Comparison of ENCODE assay signal across 9 cellular contexts in genomic region chr7:17234398-17235021, GRCh38.
DNase-seq lines count a peak whose midpoint lies in the region; ATAC-seq and TF ChIP-seq lines count a peak whose summit lies in the region.
"Had no signal": no experiment of that assay in that cellular context is flagged by ENCODE, and none has a peak within 500 bp of the region (broad histone marks: within the 10 kb centered on the region; RNA-seq: fewer than 3 reads in every experiment).

No MANE protein-coding gene starts in this region.

- no peak overlapping the region for H3K18ac ChIP-seq in H9 (ENCODE audit: insufficient read length, low read depth, low read length)

- no peak overlapping the region for H2BK20ac ChIP-seq in H9 (ENCODE audit: low read depth, low read length, poor library complexity, severe bottlenecking)

- intact Hi-C loops in activated CD8-positive, alpha-beta T cell treated with anti-CD3 and anti-CD28 coated beads for 36 hours (cut with micrococcal nuclease), result loop anchor here (1.0 to 5.0 kb wide), 5 partner anchors 27 to 172 kb away; partner anchors contain the start of gene AHR

- H2BK15ac ChIP-seq in H9 (ENCODE audit: low read depth, low read length), result no peak overlapping the region

- H3K4me1 ChIP-seq in H9 (ENCODE audit: insufficient read depth, low read length), result no peaks in the 10 kb centered on the region

- no peak overlapping the region for H2AK5ac ChIP-seq in H9 (ENCODE audit: insufficient read length, low read length)

- H4K5ac ChIP-seq in H9 (ENCODE audit: insufficient read length, low read depth, low read length), result no peak overlapping the region

- H3K9me3 Mint-ChIP-seq in activated CD8-positive, alpha-beta T cell treated with anti-CD3 and anti-CD28 coated beads for 36 hours, result peaks cover 11% of the 10 kb centered on the region
- H3K9me3 Mint-ChIP-seq in H9, result no peaks in the 10 kb centered on the region

- H3K27ac Mint-ChIP-seq in activated CD8-positive, alpha-beta T cell treated with anti-CD3 and anti-CD28 coated beads for 36 hours, result peak overlapping the region; percentile 97
- H3K27ac Mint-ChIP-seq in H9, result no peak overlapping the region

- no peak overlapping the region for H4K91ac ChIP-seq in H9 (ENCODE audit: insufficient read length, low read depth, low read length)

- peak overlapping the region; percentile 65 for H3K4me3 Mint-ChIP-seq in activated CD8-positive, alpha-beta T cell treated with anti-CD3 and anti-CD28 coated beads for 36 hours
- no peak overlapping the region for H3K4me3 Mint-ChIP-seq in H9
- H3K4me3 Mint-ChIP-seq: brain had no signal

- H3K27me3 Mint-ChIP-seq in activated CD8-positive, alpha-beta T cell treated with anti-CD3 and anti-CD28 coated beads for 36 hours, result no peaks in the 10 kb centered on the region
- no peaks in the 10 kb centered on the region for H3K27me3 Mint-ChIP-seq in H9 (ENCODE audit: low read depth)

- no peak overlapping the region for H3T11ph ChIP-seq in H9 (ENCODE audit: low read length)

- DNase-seq in GM04503 (ENCODE audit: low read depth) (peak; percentile 88), GOT3 (lab: John Stamatoyannopoulos, UW) (peak; percentile 26), M059J (ENCODE audit: low read depth) (peak; percentile 99), epithelial cell of proximal tubule (ENCODE audit: low read depth) (peak; percentile 89), putamen (ENCODE audit: low spot score) (peak; percentile 72), NCI-H82 treated with DMSO at 0.1 percent for 48 hours (lab: John Stamatoyannopoulos, UW; ENCODE audit: unreplicated experiment) (no peak), H9 (no peak)
- peak; percentile 87 for DNase-seq in activated CD8-positive, alpha-beta T cell treated with anti-CD3 and anti-CD28 coated beads for 36 hours

- no peak overlapping the region for H3K23ac ChIP-seq in H9 (ENCODE audit: insufficient read length, low read depth, low read length)

- H3K9me3 ChIP-seq in H9 (ENCODE audit: control insufficient read depth, low read depth, low read length), result no peaks in the 10 kb centered on the region

- peak; percentile 85 for ATAC-seq in activated CD8-positive, alpha-beta T cell treated with anti-CD3 and anti-CD28 coated beads for 36 hours

- H2BK120ac ChIP-seq in H9 (ENCODE audit: low read depth, low read length, poor library complexity, severe bottlenecking), result no peak overlapping the region

- WGBS in H9 (ENCODE audit: extremely low coverage, insufficient read length, low lambda C conversion rate), result no CpG with 5 or more reads among the region's 10 CpGs

- POLR2A ChIA-PET in activated CD8-positive, alpha-beta T cell treated with anti-CD3 and anti-CD28 coated beads for 36 hours (lab: Charles Lee), result interaction anchor here (1.4 kb wide), 1 partner anchor 65 kb away, joined by 9 read pairs; the partner anchor contains the start of gene AHR

- H3K79me2 ChIP-seq in H9 (ENCODE audit: insufficient read depth, low read length), result no peaks in the 10 kb centered on the region

- H3K23me2 ChIP-seq in H9 (ENCODE audit: insufficient read length, low read depth, low read length, poor library complexity, severe bottlenecking), result no peaks in the 10 kb centered on the region

- no peak overlapping the region for H3K14ac ChIP-seq in H9 (ENCODE audit: insufficient read depth, low read length)

- no peak overlapping the region for H2BK5ac ChIP-seq in H9 (ENCODE audit: insufficient read length, low read length)

- H3K9ac ChIP-seq in H9 (ENCODE audit: extremely low read depth, insufficient read length, low read length), result no peak overlapping the region

- CTCF ChIA-PET in activated CD8-positive, alpha-beta T cell treated with anti-CD3 and anti-CD28 coated beads for 36 hours (lab: Charles Lee), result no interaction called here

- peaks cover 18% of the 10 kb centered on the region for H3K36me3 Mint-ChIP-seq in activated CD8-positive, alpha-beta T cell treated with anti-CD3 and anti-CD28 coated beads for 36 hours (ENCODE audit: low read depth)
- no peaks in the 10 kb centered on the region for H3K36me3 Mint-ChIP-seq in H9 (ENCODE audit: insufficient read depth in 1 of 3, low read depth in 3 of 3)
- H3K36me3 Mint-ChIP-seq: brain had no signal

- no peak overlapping the region for H2BK12ac ChIP-seq in H9 (ENCODE audit: insufficient read length, low read depth, low read length)

- H2AFZ ChIP-seq in H9 (ENCODE audit: low read length), result no peak overlapping the region

- H4K8ac ChIP-seq in H9 (replicated peaks; ENCODE audit: insufficient read length, low read depth, low read length), result no peak overlapping the region

- no peaks in the 10 kb centered on the region for H4K20me1 ChIP-seq in H9 (ENCODE audit: control insufficient read depth, insufficient read depth, insufficient read length)

- no peaks in the 10 kb centered on the region for H3K79me1 ChIP-seq in H9 (ENCODE audit: insufficient read depth, low read depth, low read length, poor library complexity, severe bottlenecking)

- no peak overlapping the region for H3K56ac ChIP-seq in H9 (ENCODE audit: insufficient read length, low read depth, low read length)

- no peak overlapping the region for H3K4me2 ChIP-seq in H9 (ENCODE audit: insufficient read depth, insufficient read length, low read length)

- TF ChIP-seq CTCF in activated CD8-positive, alpha-beta T cell treated with anti-CD3 and anti-CD28 coated beads for 36 hours (IDR thresholded peaks at IDR 0.05), result no peak
- TF ChIP-seq CTCF in epithelial cell of proximal tubule (conservative IDR thresholded peaks at IDR 0.05; ENCODE audit: low read depth, low read length) (no peak), H9 (conservative IDR thresholded peaks at IDR 0.05) (no peak)

- H3K4me1 Mint-ChIP-seq in activated CD8-positive, alpha-beta T cell treated with anti-CD3 and anti-CD28 coated beads for 36 hours (ENCODE audit: low read depth), result peaks cover 45% of the 10 kb centered on the region
- H3K4me1 Mint-ChIP-seq in H9, result no peaks in the 10 kb centered on the region

- H3K4ac ChIP-seq in H9 (ENCODE audit: low read depth, low read length), result no peak overlapping the region

- no peaks in the 10 kb centered on the region for H3K27me3 ChIP-seq in H9 (ENCODE audit: insufficient read depth, low read length)

- no peak overlapping the region for H3K4me3 ChIP-seq in epithelial cell of proximal tubule (ENCODE audit: low read depth, low read length)

- H3K27ac ChIP-seq in H9 (ENCODE audit: insufficient read length, low read depth, low read length), result no peak overlapping the region

Comparison
In these comparisons a context has a peak if more than half of its experiments do, and no peak if none do; other contexts are left out.
1. DNase-seq: peak in GM04503 (single experiment), GOT3 (single experiment), M059J (single experiment), activated CD8-positive, alpha-beta T cell treated with anti-CD3 and anti-CD28 coated beads for 36 hours (single experiment), epithelial cell of proximal tubule (single experiment) and putamen (single experiment); none in NCI-H82 treated with DMSO at 0.1 percent for 48 hours (single experiment) and H9 (single experiment).